Comparison of ENCODE assay signal across 8 cellular contexts in the genomic region with DNA sequence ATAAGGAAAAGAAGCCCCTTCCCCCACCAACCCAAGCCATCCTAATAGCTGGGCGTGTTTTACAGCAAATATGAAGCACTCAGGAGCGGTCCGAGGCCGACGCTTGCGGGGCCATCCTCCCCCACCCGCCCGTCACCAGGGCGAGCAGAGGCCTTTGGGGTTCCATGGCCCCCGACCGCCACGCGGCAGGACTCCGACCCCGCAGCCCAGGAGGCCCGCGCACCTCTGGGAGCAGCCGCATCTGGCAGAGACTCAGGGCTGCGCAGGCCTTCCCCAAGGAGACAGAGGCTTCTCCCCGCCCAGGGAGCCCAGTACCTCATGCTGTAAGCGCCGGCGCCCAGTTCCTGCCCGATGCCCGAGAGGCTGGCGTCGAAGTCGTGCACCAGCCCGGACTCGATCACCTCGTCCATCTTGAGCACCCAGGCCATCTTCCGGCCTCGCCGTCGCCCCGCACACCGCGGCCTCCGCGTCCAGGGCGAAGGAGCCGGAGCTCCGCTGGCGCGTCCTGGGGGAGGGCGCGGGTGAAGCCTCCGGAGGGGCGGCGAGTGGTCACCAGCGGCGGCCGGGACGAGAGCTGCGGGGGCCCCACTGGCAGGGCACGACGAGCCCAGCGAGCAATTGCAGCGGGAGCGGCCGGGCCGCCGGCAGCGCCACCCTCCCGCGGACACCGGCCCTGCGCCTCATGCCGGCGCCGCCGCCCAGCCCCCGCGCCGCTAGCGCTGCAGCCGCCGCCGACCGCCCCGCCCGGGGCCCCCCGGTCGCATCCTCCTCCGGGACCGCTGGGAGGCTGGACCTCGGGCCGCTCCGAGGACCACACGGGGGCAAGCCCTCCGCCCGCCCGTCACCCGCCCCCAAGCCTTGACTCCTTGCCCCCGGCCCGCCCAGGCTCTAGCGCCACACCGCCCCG. TPM values are rescaled to one million over a fixed set of nuclear protein-coding genes. Genes with fewer than 3 reads are reported as not detected.
DNase-seq lines count a peak whose midpoint lies in the region; ATAC-seq lines count a peak whose summit lies in the region.

No MANE protein-coding gene starts in this region.

- peak overlapping the region; percentile 90 for H3K4me2 ChIP-seq in BLaER1

- H3K27ac ChIP-seq in BLaER1, result peak overlapping the region; percentile 90
- H3K27ac ChIP-seq in SK-N-MC, result peak overlapping the region; percentile 83; the same call in 1 of the 2 replicates
- H3K27ac ChIP-seq in adipose tissue (ENCODE audit: low read depth, low read length), result peak overlapping the region; percentile 90

- DNase-seq in SK-N-MC (ENCODE audit: low read depth, low spot score) (no peak), left ventricle myocardium superior (peak; percentile 71), posterior vena cava (ENCODE audit: low spot score) (peak; percentile 90), NCI-H1694 (lab: John Stamatoyannopoulos, UW) (no peak)

- intact Hi-C loops in left ventricle myocardium superior (cut with micrococcal nuclease) (no loop called here), posterior vena cava (cut with DNase I) (no loop called here)

- H3K36me3 ChIP-seq in BLaER1, result no peaks in the 10 kb centered on the region; the same call in 1 of the 2 replicates
- H3K36me3 ChIP-seq in SK-N-MC (ENCODE audit: insufficient read depth, low read length), result no peaks in the 10 kb centered on the region

- ATAC-seq in GM18867 (IDR thresholded peaks at IDR 0.05; ENCODE audit: unreplicated experiment) (peak; percentile 25), HG03097 (IDR thresholded peaks at IDR 0.05; ENCODE audit: low FRiP score, unreplicated experiment) (peak; percentile 16), left ventricle myocardium superior (peak; percentile 48)

- H3K9ac ChIP-seq in BLaER1 (peak overlapping the region; percentile 90), SK-N-MC (ENCODE audit: insufficient read length) (peak overlapping the region; percentile 68)

- 0 to 1% (median 0%) methylated on average over 66 to 99 of the region's 99 CpGs for WGBS in adipose tissue, 3 donors

- H3K9me3 ChIP-seq in BLaER1, result 0 out of 2 replicates have a peak, but pooled peaks cover 5% of the 10 kb centered on the region
- H3K9me3 ChIP-seq in SK-N-MC (ENCODE audit: low read depth, low read length), result no peaks in the 10 kb centered on the region

- H3K4me1 ChIP-seq in BLaER1, result peaks cover 36% of the 10 kb centered on the region

- H3K27me3 ChIP-seq in BLaER1, result no peaks in the 10 kb centered on the region

- H4K20me1 ChIP-seq in BLaER1, result peaks cover 53% of the 10 kb centered on the region

- H3K4me3 ChIP-seq in BLaER1 (peak overlapping the region; percentile 95), SK-N-MC (peak overlapping the region; percentile 94)

RNA-seq across cellular contexts. Expression of gene UBP1, which starts 0.5 kb away (rescaled TPM):
- polyA plus RNA-seq in adipose tissue, result 10 to 100 TPM; 15.6 to 31.4 (median 28.7) TPM
- total RNA-seq in left ventricle myocardium superior, result 39.3 TPM
- total RNA-seq in posterior vena cava, result 10 to 100 TPM; 57.5 to 66.5 TPM

Comparison
In these comparisons a context has a peak if more than half of its experiments do, and no peak if none do; other contexts are left out.
1. DNase-seq: peak in left ventricle myocardium superior (single experiment) and posterior vena cava (single experiment); none in SK-N-MC (single experiment) and NCI-H1694 (single experiment).
2. Peak in every context shown above with its lines, with median percentiles within 50 percentile points of each other: H3K27ac ChIP-seq and ATAC-seq.